Comparison of ENCODE assay signal across 19 cellular contexts in genomic region chr2:180385601-180386201, GRCh38.
DNase-seq lines count a peak whose midpoint lies in the region; ATAC-seq, FAIRE-seq and TF ChIP-seq lines count a peak whose summit lies in the region.
"Had no signal": no experiment of that assay in that cellular context is flagged by ENCODE, and none has a peak within 500 bp of the region (broad histone marks: within the 10 kb centered on the region; RNA-seq: fewer than 3 reads in every experiment).

No MANE protein-coding gene starts in this region.

- H2AFZ ChIP-seq in IMR-90 (replicated peaks; ENCODE audit: low read length, poor library complexity): no peak overlapping the region
- no peak overlapping the region for H2AFZ ChIP-seq in GM12878 (ENCODE audit: control insufficient read depth, low read depth, low read length)
- no peak overlapping the region for H2AFZ ChIP-seq in hepatocyte
- H2AFZ ChIP-seq: GM23338 had no signal

- POLR2A ChIA-PET in IMR-90 (lab: Charles Lee; ENCODE audit: unreplicated experiment) (no interaction called here), GM12878 (lab: Charles Lee) (no interaction called here)

- BruUV-seq in IMR-90 (replicated peaks; lab: Mats Ljungman, UMichigan) (no TSS peak), GM12878 (replicated peaks; lab: Mats Ljungman, UMichigan) (no TSS peak)

- H3K4me3 ChIP-seq in IMR-90 (ENCODE audit: insufficient read depth, low read depth, low read length): no peak overlapping the region
- no peak overlapping the region for H3K4me3 ChIP-seq in GM12878
- H3K4me3 ChIP-seq in hepatocyte: no peak overlapping the region
- H3K4me3 ChIP-seq: esophagus muscularis mucosa, GM23338, ovary, upper lobe of left lung had no signal

- H2AK9ac ChIP-seq in IMR-90 (replicated peaks; ENCODE audit: low read depth, low read length, poor library complexity): no peak overlapping the region

- no peaks in the 10 kb centered on the region for H3K9me1 ChIP-seq in IMR-90 (ENCODE audit: insufficient read depth, low read length)

- no peaks in the 10 kb centered on the region for H3K9me3 ChIP-seq in IMR-90 (ENCODE audit: control insufficient read depth, insufficient read depth, low read length)
- no peaks in the 10 kb centered on the region for H3K9me3 ChIP-seq in GM12878 (replicated peaks; ENCODE audit: control insufficient read depth, insufficient read depth, low read length)
- H3K9me3 ChIP-seq in hepatocyte (ENCODE audit: low read depth): no peaks in the 10 kb centered on the region
- H3K9me3 ChIP-seq: BE2C, ovary had no signal

- dilution Hi-C loops in IMR-90 (cut with HindIII; ENCODE audit: low sequenced_read_pairs, unreplicated experiment): no loop called here

- peak overlapping the region; percentile 7 for H2BK5ac ChIP-seq in IMR-90 (ENCODE audit: low read depth, low read length, poor library complexity, severe bottlenecking)

- no peak overlapping the region for H3K23ac ChIP-seq in IMR-90 (ENCODE audit: low read depth, low read length)

- no peak overlapping the region for H4K91ac ChIP-seq in IMR-90 (ENCODE audit: insufficient read depth, low read depth, low read length)

- no peak overlapping the region for H3K56ac ChIP-seq in IMR-90 (ENCODE audit: extremely low read depth, insufficient read depth, low read length)

- H4K20me1 ChIP-seq in IMR-90 (ENCODE audit: insufficient read depth, low read length) (no peaks in the 10 kb centered on the region), GM12878 (ENCODE audit: control insufficient read depth, insufficient read depth) (no peaks in the 10 kb centered on the region), hepatocyte (ENCODE audit: insufficient read depth, poor library complexity, severe bottlenecking) (no peaks in the 10 kb centered on the region)

- in situ Hi-C loops in IMR-90 (cut with MboI; ENCODE audit: low sequenced_read_pairs) (no loop called here), GM12878 (cut with MboI) (no loop called here)

- H3K36me3 ChIP-seq in IMR-90 (ENCODE audit: control insufficient read depth, insufficient read depth, low read length): no peaks in the 10 kb centered on the region
- no peaks in the 10 kb centered on the region for H3K36me3 ChIP-seq in GM12878 (ENCODE audit: control insufficient read depth in 2 of 2, insufficient read depth in 2 of 2, low read length in 1 of 2)
- H3K36me3 ChIP-seq in hepatocyte (replicated peaks; ENCODE audit: insufficient read depth, low read depth): no peaks in the 10 kb centered on the region
- H3K36me3 ChIP-seq: BE2C, esophagus muscularis mucosa, ovary, upper lobe of left lung had no signal

- no peak for TF ChIP-seq CTCF in IMR-90 (conservative IDR thresholded peaks at IDR 0.05; ENCODE audit: low read depth, low read length)
- no peak for TF ChIP-seq CTCF in GM12878 (IDR thresholded peaks at IDR 0.05 in 2 of 3, conservative IDR thresholded peaks at IDR 0.05 in 1 of 3; ENCODE audit: control insufficient read depth in 2 of 3, extremely low read depth in 1 of 3, insufficient read depth in 1 of 3, low read depth in 3 of 3, low read length in 3 of 3)
- TF ChIP-seq CTCF in hepatocyte (IDR thresholded peaks at IDR 0.05; ENCODE audit: poor library complexity): no peak

- no peak for FAIRE-seq in GM12878 (lab: Jason Lieb, UNC)
- FAIRE-seq: GM19239 had no signal

- TF ChIP-seq EP300 in GM12878 (IDR thresholded peaks at IDR 0.05; ENCODE audit: borderline replicate concordance in 1 of 2, control insufficient read depth in 1 of 2, low read depth in 2 of 2, low read length in 2 of 2): no peak

- H3K79me2 ChIP-seq in GM12878 (ENCODE audit: control insufficient read depth, insufficient read depth, low read length) (no peaks in the 10 kb centered on the region), hepatocyte (no peaks in the 10 kb centered on the region)

- H3K27me3 ChIP-seq in IMR-90 (ENCODE audit: control insufficient read depth, insufficient read depth, low read length) (no peaks in the 10 kb centered on the region), GM12878 (replicated peaks in 1 of 2; ENCODE audit: control insufficient read depth in 2 of 2, insufficient read depth in 2 of 2, low read length in 1 of 2) (no peaks in the 10 kb centered on the region), hepatocyte (no peaks in the 10 kb centered on the region)
- H3K27me3 ChIP-seq: BE2C, esophagus muscularis mucosa, ovary, upper lobe of left lung had no signal

- no peaks in the 10 kb centered on the region for H3K9me2 ChIP-seq in hepatocyte (replicated peaks; ENCODE audit: insufficient read depth)

- no peak overlapping the region for H2BK15ac ChIP-seq in IMR-90 (ENCODE audit: low read depth, low read length)

- DNase-seq in AG20443 (ENCODE audit: low spot score): peak; percentile 11
- peak; percentile 90 for DNase-seq in IMR-90
- no peak for DNase-seq in GM12878 (ENCODE audit: low read depth, low spot score)
- DNase-seq in hepatocyte (ENCODE audit: low spot score): peak; percentile 6
- no peak for DNase-seq in cortex of kidney (lab: John Stamatoyannopoulos, UW)
- DNase-seq in stimulated activated CD4-positive, alpha-beta T cell treated with anti-CD3 and anti-CD28 coated beads, Interleukin-4, amount 100 ng/mL, for 1 hour: no peak
- no peak for DNase-seq in NCI-H2081 treated with DMSO at 0.1 percent for 48 hours (lab: John Stamatoyannopoulos, UW)
- DNase-seq: activated naive CD4-positive, alpha-beta T cell treated with anti-CD3 and anti-CD28 coated beads, Interleukin-2, amount 10 ng/mL, durations not matched to agents 7 days and 5 days; BE2C; DMS79; NCI-H2171 treated with DMSO at 0.1 percent for 48 hours; ovary; stimulated activated CD4-positive, alpha-beta T cell treated with anti-CD3 and anti-CD28 coated beads, Interleukin-15, amount 100 ng/mL, for 24 hours; T-cell; upper lobe of left lung had no signal

- no peak overlapping the region for H4K5ac ChIP-seq in IMR-90 (ENCODE audit: low read depth, low read length)

- intact Hi-C loops in IMR-90 (cut with micrococcal nuclease): loop anchor here (10.0 kb wide), 1 partner anchor 189 kb away; no protein-coding TSS in a partner anchor
- intact Hi-C loops in GM12878 (cut with micrococcal nuclease; ENCODE audit: unreplicated experiment): no loop called here

- TF ChIP-seq RAD21 in IMR-90 (IDR thresholded peaks at IDR 0.05; ENCODE audit: low read length) (no peak), GM12878 (IDR thresholded peaks at IDR 0.05; ENCODE audit: insufficient read depth, low read depth, low read length) (no peak)

- H2BK20ac ChIP-seq in IMR-90 (ENCODE audit: low read depth, low read length): no peak overlapping the region

- SMC1A ChIA-PET in GM12878 (lab: Charles Lee; ENCODE audit: uncharacterized antibody, unreplicated experiment): no interaction called here

- H3K27ac ChIP-seq in IMR-90 (ENCODE audit: insufficient read depth, low read length) (no peak overlapping the region), GM12878 (ENCODE audit: control insufficient read depth, insufficient read depth) (no peak overlapping the region), hepatocyte (no peak overlapping the region)
- H3K27ac ChIP-seq: ovary, upper lobe of left lung had no signal

- H3K4me1 ChIP-seq in IMR-90 (ENCODE audit: control insufficient read depth, insufficient read depth, low read length): no peaks in the 10 kb centered on the region
- H3K4me1 ChIP-seq in GM12878 (ENCODE audit: control insufficient read depth, insufficient read depth, low read length): no peaks in the 10 kb centered on the region
- H3K4me1 ChIP-seq in hepatocyte (ENCODE audit: insufficient read depth): no peaks in the 10 kb centered on the region
- H3K4me1 ChIP-seq: BE2C, upper lobe of left lung had no signal

- CTCF ChIA-PET in IMR-90 (lab: Yijun Ruan, JAX): no interaction called here
- CTCF ChIA-PET in GM12878 (lab: Yijun Ruan, JAX): no interaction called here

- WGBS in IMR-90 (ENCODE audit: extremely low coverage in 2 of 2, insufficient read length in 1 of 2), 2 experiments: no CpG with 5 or more reads among the region's 2 CpGs
- 0% methylated on average over 2 of the region's 2 CpGs for WGBS in GM12878 (ENCODE audit: insufficient coverage, insufficient replicate concordance, low lambda C conversion rate, missing lambda C conversion rate)
- 55% methylated on average over 2 of the region's 2 CpGs for WGBS in hepatocyte (ENCODE audit: low lambda C conversion rate, missing lambda C conversion rate)

- H3K4ac ChIP-seq in IMR-90 (ENCODE audit: low read depth, low read length): no peak overlapping the region

- ATAC-seq in IMR-90 (ENCODE audit: low read depth): peak; percentile 83
- peak; percentile 64 for ATAC-seq in GM12878
- no peak for ATAC-seq in HG03159 (IDR thresholded peaks at IDR 0.05; ENCODE audit: unreplicated experiment)
- ATAC-seq: GM23338, T-cell had no signal

- TF ChIP-seq POLR2A in IMR-90 (IDR thresholded peaks at IDR 0.05; ENCODE audit: low read depth, low read length) (no peak), GM12878 (IDR thresholded peaks at IDR 0.05; ENCODE audit: low read depth, low read length) (no peak)

- RAD21 ChIA-PET in GM12878 (lab: Charles Lee; ENCODE audit: unreplicated experiment): no interaction called here

- H2BK120ac ChIP-seq in IMR-90 (ENCODE audit: low read depth, low read length): no peak overlapping the region

- no peak overlapping the region for H3K14ac ChIP-seq in IMR-90 (replicated peaks; ENCODE audit: low read depth, low read length)

- H4K8ac ChIP-seq in IMR-90 (ENCODE audit: low read depth in 2 of 2, low read length in 2 of 2): no peak overlapping the region

- H3K4me2 ChIP-seq in IMR-90 (ENCODE audit: low read depth, low read length) (peak overlapping the region; percentile 60; the same call in 1 of the 2 replicates), GM12878 (ENCODE audit: control insufficient read depth, insufficient read depth) (no peak overlapping the region), hepatocyte (no peak overlapping the region)
- H3K4me2 ChIP-seq: GM23338 had no signal

- H3K79me1 ChIP-seq in IMR-90 (ENCODE audit: low read depth in 1 of 2, low read length in 2 of 2): no peaks in the 10 kb centered on the region

- no peak overlapping the region for H3K18ac ChIP-seq in IMR-90 (ENCODE audit: low read depth, low read length)

- no peak overlapping the region for H2AK5ac ChIP-seq in IMR-90 (ENCODE audit: low read depth, low read length)

- no peak overlapping the region for H3K9ac ChIP-seq in IMR-90 (ENCODE audit: low read depth, low read length)
- H3K9ac ChIP-seq in GM12878 (ENCODE audit: control insufficient read depth, insufficient read depth, low read length): no peak overlapping the region

TF ChIP-seq in IMR-90, 13 proteins besides CTCF, POLR2A, EP300 and RAD21 (continues in another document):
- TF ChIP-seq CEBPB (IDR thresholded peaks at IDR 0.05; ENCODE audit: low read depth, low read length): peak; percentile 75

TF ChIP-seq in GM12878, 131 proteins besides CTCF, POLR2A, EP300 and RAD21:
- TF ChIP-seq BHLHE40 (IDR thresholded peaks at IDR 0.05; ENCODE audit: borderline replicate concordance in 1 of 2, low read depth in 2 of 2, low read length in 1 of 2): peak in 1 of 2 experiments; percentile 53; a peak in 1 of 4 replicates
- no peak for TF ChIP-seq TARDBP (IDR thresholded peaks at IDR 0.05; ENCODE audit: borderline replicate concordance)

Comparison
In these comparisons a context has a peak if more than half of its experiments do, and no peak if none do; other contexts are left out.
1. DNase-seq: peak in AG20443 (single experiment), IMR-90 (single experiment) and hepatocyte (single experiment); none in GM12878 (single experiment), cortex of kidney (single experiment), stimulated activated CD4-positive, alpha-beta T cell treated with anti-CD3 and anti-CD28 coated beads, Interleukin-4, amount 100 ng/mL, for 1 hour (single experiment) and NCI-H2081 treated with DMSO at 0.1 percent for 48 hours (single experiment).